ENCODE assay signal across 22 cellular contexts in genomic region chr1:58975888-58976287, GRCh38.
DNase-seq lines count a peak whose midpoint lies in the region; ATAC-seq and TF ChIP-seq lines count a peak whose summit lies in the region.
"Had no signal": no experiment of that assay in that cellular context is flagged by ENCODE, and none has a peak within 500 bp of the region (broad histone marks: within the 10 kb centered on the region; RNA-seq: fewer than 3 reads in every experiment).

No MANE protein-coding gene starts in this region.

- H2BK12ac ChIP-seq in mesenchymal stem cell (ENCODE audit: low read length in 2 of 2) = no peak overlapping the region

- H3K4me1 ChIP-seq in IMR-90 (ENCODE audit: control insufficient read depth, insufficient read depth, low read length) (no peaks in the 10 kb centered on the region), mammary epithelial cell (ENCODE audit: insufficient read depth, low read length) (peaks cover 11% of the 10 kb centered on the region), mesenchymal stem cell (ENCODE audit: control insufficient read depth, insufficient read depth, low read depth, low read length) (no peaks in the 10 kb centered on the region)

- H2AK5ac ChIP-seq in IMR-90 (ENCODE audit: low read depth, low read length) = no peak overlapping the region
- H2AK5ac ChIP-seq in mesenchymal stem cell (ENCODE audit: low read length, severe bottlenecking) = no peak overlapping the region

- in situ Hi-C loops in IMR-90 (cut with MboI; ENCODE audit: low sequenced_read_pairs) (no loop called here), mammary epithelial cell (cut with MboI; ENCODE audit: low sequenced_read_pairs in 2 of 2) (no loop called here)

- H3K79me2 ChIP-seq in mammary epithelial cell (ENCODE audit: insufficient read depth, low read length) = no peaks in the 10 kb centered on the region

- no peak overlapping the region for H3K4ac ChIP-seq in IMR-90 (ENCODE audit: low read depth, low read length)
- H3K4ac ChIP-seq in mesenchymal stem cell (ENCODE audit: low read depth in 1 of 2, low read length in 2 of 2) = no peak overlapping the region

- H3K56ac ChIP-seq in IMR-90 (ENCODE audit: extremely low read depth, insufficient read depth, low read length) = no peak overlapping the region

- H4K8ac ChIP-seq in IMR-90 (ENCODE audit: low read depth in 2 of 2, low read length in 2 of 2) (no peak overlapping the region), mesenchymal stem cell (ENCODE audit: low read length) (no peak overlapping the region)

- H3K79me1 ChIP-seq in IMR-90 (ENCODE audit: low read depth in 1 of 2, low read length in 2 of 2) (no peaks in the 10 kb centered on the region), mesenchymal stem cell (replicated peaks; ENCODE audit: low read length, poor library complexity, severe bottlenecking) (no peaks in the 10 kb centered on the region)

- no peak overlapping the region for H3K27ac ChIP-seq in IMR-90 (ENCODE audit: insufficient read depth, low read length)
- H3K27ac ChIP-seq in mammary epithelial cell (ENCODE audit: insufficient read depth, low read depth, low read length) = no peak overlapping the region
- no peak overlapping the region for H3K27ac ChIP-seq in mesenchymal stem cell (ENCODE audit: low read length, poor library complexity, severe bottlenecking)
- H3K27ac ChIP-seq: heart right ventricle, right lobe of liver had no signal

- H3K4me3 ChIP-seq in IMR-90 (ENCODE audit: insufficient read depth, low read depth, low read length) = no peak overlapping the region
- no peak overlapping the region for H3K4me3 ChIP-seq in mammary epithelial cell (replicated peaks in 1 of 3; ENCODE audit: insufficient read depth in 1 of 3, low read depth in 2 of 3, low read length in 3 of 3)
- H3K4me3 ChIP-seq in mesenchymal stem cell (ENCODE audit: insufficient read depth in 1 of 2, low read depth in 1 of 2, low read length in 2 of 2) = no peak overlapping the region
- H3K4me3 ChIP-seq in foreskin fibroblast (ENCODE audit: low read depth in 1 of 2, low read length in 2 of 2) = no peak overlapping the region
- H3K4me3 ChIP-seq: GM23338, heart right ventricle, lung, right lobe of liver had no signal

- H2BK120ac ChIP-seq in IMR-90 (ENCODE audit: low read depth, low read length) (no peak overlapping the region), mesenchymal stem cell (ENCODE audit: low read depth, low read length) (no peak overlapping the region)

- H4K20me1 ChIP-seq in IMR-90 (ENCODE audit: insufficient read depth, low read length) (no peaks in the 10 kb centered on the region), mammary epithelial cell (ENCODE audit: insufficient read depth, low read length) (no peaks in the 10 kb centered on the region)

- H3K14ac ChIP-seq in IMR-90 (replicated peaks; ENCODE audit: low read depth, low read length) (no peak overlapping the region), mesenchymal stem cell (ENCODE audit: low read length in 2 of 2) (no peak overlapping the region)

- H3K27me3 ChIP-seq in IMR-90 (ENCODE audit: control insufficient read depth, insufficient read depth, low read length) = no peaks in the 10 kb centered on the region
- H3K27me3 ChIP-seq in mammary epithelial cell (ENCODE audit: insufficient read depth, low read length) = no peaks in the 10 kb centered on the region
- no peaks in the 10 kb centered on the region for H3K27me3 ChIP-seq in mesenchymal stem cell (ENCODE audit: control insufficient read depth in 1 of 2, insufficient read depth in 1 of 2, low read length in 2 of 2)
- H3K27me3 ChIP-seq: heart right ventricle, right lobe of liver had no signal

- ATAC-seq in IMR-90 (ENCODE audit: low read depth) (no peak), GM18519 (IDR thresholded peaks at IDR 0.05; ENCODE audit: low FRiP score, unreplicated experiment) (no peak)
- ATAC-seq: GM23338; right lobe of liver; stimulated activated naive B cell treated with anti-CD40 and anti-IgM and Interleukin-4, amounts not matched to agents 10 μg/mL and 1 μg/mL and 100 μg/mL, for 72 hours; WTC11 had no signal

- TF ChIP-seq CTCF in IMR-90 (conservative IDR thresholded peaks at IDR 0.05; ENCODE audit: low read depth, low read length) = no peak
- no peak for TF ChIP-seq CTCF in mammary epithelial cell (conservative IDR thresholded peaks at IDR 0.05 in 1 of 2, IDR thresholded peaks at IDR 0.05 in 1 of 2; ENCODE audit: extremely low read depth in 1 of 2, insufficient read depth in 1 of 2, low read depth in 1 of 2, low read length in 2 of 2)
- no peak for TF ChIP-seq CTCF in foreskin fibroblast (IDR thresholded peaks at IDR 0.05; ENCODE audit: low read depth, low read length)

- H2AK9ac ChIP-seq in IMR-90 (replicated peaks; ENCODE audit: low read depth, low read length, poor library complexity) = no peak overlapping the region

- dilution Hi-C loops in IMR-90 (cut with HindIII; ENCODE audit: low sequenced_read_pairs, unreplicated experiment) = no loop called here
- dilution Hi-C loops in mammary epithelial cell (cut with HindIII; ENCODE audit: low sequenced_read_pairs) = no loop called here

- no peak overlapping the region for H2BK20ac ChIP-seq in IMR-90 (ENCODE audit: low read depth, low read length)

- peak; percentile 8 for DNase-seq in IMR-90
- peak; percentile 48 for DNase-seq in NCI-H2171 (lab: John Stamatoyannopoulos, UW)
- DNase-seq in mammary epithelial cell = peak; percentile 78
- DNase-seq in mesenchymal stem cell = peak; percentile 38
- DNase-seq in foreskin fibroblast = no peak
- DNase-seq in T1000 (lab: John Stamatoyannopoulos, UW) = no peak
- DNase-seq: activated CD4-positive, alpha-beta memory T cell treated with anti-CD3 and anti-CD28 coated beads for 36 hours; amniotic stem cell; CD8-positive, alpha-beta memory T cell; central memory CD4-positive, alpha-beta T cell; effector memory CD4-positive, alpha-beta T cell; EL; heart right ventricle; NCI-H524 treated with DMSO at 0.1 percent for 48 hours; right lobe of liver; SHP77; stimulated activated naive B cell treated with anti-CD40 and anti-IgM and Interleukin-4, amounts not matched to agents 10 μg/mL and 1 μg/mL and 100 μg/mL, for 72 hours; T-helper 1 cell had no signal

- no peaks in the 10 kb centered on the region for H3K9me1 ChIP-seq in IMR-90 (ENCODE audit: insufficient read depth, low read length)

- H3K18ac ChIP-seq in IMR-90 (ENCODE audit: low read depth, low read length) (no peak overlapping the region), mesenchymal stem cell (ENCODE audit: low read depth in 1 of 2, low read length in 2 of 2) (no peak overlapping the region)

- H4K91ac ChIP-seq in IMR-90 (ENCODE audit: insufficient read depth, low read depth, low read length) = no peak overlapping the region
- no peak overlapping the region for H4K91ac ChIP-seq in mesenchymal stem cell (ENCODE audit: low read length)

- TF ChIP-seq POLR2A in IMR-90 (IDR thresholded peaks at IDR 0.05; ENCODE audit: low read depth, low read length) = no peak

- BruUV-seq in IMR-90 (replicated peaks; lab: Mats Ljungman, UMichigan) = no TSS peak
- no TSS peak for BruUV-seq in mammary epithelial cell (replicated peaks; lab: Mats Ljungman, UMichigan)

- H3K4me2 ChIP-seq in IMR-90 (ENCODE audit: low read depth, low read length) = no peak overlapping the region
- H3K4me2 ChIP-seq in mammary epithelial cell (ENCODE audit: insufficient read depth, low read depth, low read length) = peak overlapping the region; percentile 5
- H3K4me2 ChIP-seq in mesenchymal stem cell (ENCODE audit: low read length, poor library complexity, severe bottlenecking) = no peak overlapping the region
- H3K4me2 ChIP-seq: GM23338 had no signal

- H4K5ac ChIP-seq in IMR-90 (ENCODE audit: low read depth, low read length) = no peak overlapping the region

- no peak overlapping the region for H3K23ac ChIP-seq in IMR-90 (ENCODE audit: low read depth, low read length)
- no peak overlapping the region for H3K23ac ChIP-seq in mesenchymal stem cell (ENCODE audit: low read length in 2 of 2)

- H3K36me3 ChIP-seq in IMR-90 (ENCODE audit: control insufficient read depth, insufficient read depth, low read length) (no peaks in the 10 kb centered on the region), mammary epithelial cell (ENCODE audit: insufficient read depth, low read length) (no peaks in the 10 kb centered on the region), mesenchymal stem cell (ENCODE audit: control insufficient read depth in 1 of 2, insufficient read depth in 2 of 2, low read depth in 1 of 2, low read length in 2 of 2) (no peaks in the 10 kb centered on the region)
- H3K36me3 ChIP-seq: heart right ventricle, right lobe of liver had no signal

- CTCF ChIA-PET in IMR-90 (lab: Yijun Ruan, JAX) = interaction anchor here (0.7 kb wide), 1 partner anchor 126 kb away, joined by 4 read pairs; no protein-coding TSS in a partner anchor
- CTCF ChIA-PET in mammary epithelial cell (lab: Charles Lee; ENCODE audit: low non-redundant PET) = no interaction called here

- intact Hi-C loops in IMR-90 (cut with micrococcal nuclease) = no loop called here
- intact Hi-C loops in mammary epithelial cell (cut with micrococcal nuclease) = no loop called here

- H3K9me3 ChIP-seq in IMR-90 (ENCODE audit: control insufficient read depth, insufficient read depth, low read length) = no peaks in the 10 kb centered on the region
- H3K9me3 ChIP-seq in mammary epithelial cell (replicated peaks; ENCODE audit: insufficient read depth, low read length) = no peaks in the 10 kb centered on the region
- no peaks in the 10 kb centered on the region for H3K9me3 ChIP-seq in mesenchymal stem cell (ENCODE audit: control insufficient read depth, low read length)
- H3K9me3 ChIP-seq: heart right ventricle, right lobe of liver had no signal

- H2BK5ac ChIP-seq in IMR-90 (ENCODE audit: low read depth, low read length, poor library complexity, severe bottlenecking) = no peak overlapping the region
- H2BK5ac ChIP-seq in mesenchymal stem cell (ENCODE audit: low read depth, low read length, poor library complexity, severe bottlenecking) = no peak overlapping the region

- H3K9ac ChIP-seq in IMR-90 (ENCODE audit: low read depth, low read length) (no peak overlapping the region), mammary epithelial cell (ENCODE audit: insufficient read depth, low read length) (no peak overlapping the region), mesenchymal stem cell (ENCODE audit: low read length) (no peak overlapping the region)

- no peak for TF ChIP-seq RAD21 in IMR-90 (IDR thresholded peaks at IDR 0.05; ENCODE audit: low read length)

- H2BK15ac ChIP-seq in IMR-90 (ENCODE audit: low read depth, low read length) (no peak overlapping the region), mesenchymal stem cell (ENCODE audit: low read depth, poor library complexity, severe bottlenecking) (no peak overlapping the region)

- no CpG with 5 or more reads among the region's 3 CpGs for WGBS in IMR-90 (ENCODE audit: extremely low coverage in 2 of 2, insufficient read length in 1 of 2), 2 experiments
- 0% methylated on average over 2 of the region's 3 CpGs for WGBS in mammary epithelial cell (ENCODE audit: low coverage, missing lambda C conversion rate)
- 52% methylated on average over 3 of the region's 3 CpGs for WGBS in mesenchymal stem cell

- POLR2A ChIA-PET in IMR-90 (lab: Charles Lee; ENCODE audit: unreplicated experiment) = no interaction called here

- H2AFZ ChIP-seq in IMR-90 (replicated peaks; ENCODE audit: low read length, poor library complexity) (no peak overlapping the region), mammary epithelial cell (ENCODE audit: low read depth, low read length) (peak overlapping the region; percentile 56), mesenchymal stem cell (ENCODE audit: low read depth, low read length) (no peak overlapping the region)
- H2AFZ ChIP-seq: GM23338 had no signal

Comparison
In these comparisons a context has a peak if more than half of its experiments do, and no peak if none do; other contexts are left out.
1. DNase-seq: peak in IMR-90 (single experiment), NCI-H2171 (single experiment), mammary epithelial cell (single experiment) and mesenchymal stem cell (single experiment); none in foreskin fibroblast (0 of 2) and T1000 (single experiment).